ENCODE assay signal across 7 cellular contexts in the genomic region with DNA sequence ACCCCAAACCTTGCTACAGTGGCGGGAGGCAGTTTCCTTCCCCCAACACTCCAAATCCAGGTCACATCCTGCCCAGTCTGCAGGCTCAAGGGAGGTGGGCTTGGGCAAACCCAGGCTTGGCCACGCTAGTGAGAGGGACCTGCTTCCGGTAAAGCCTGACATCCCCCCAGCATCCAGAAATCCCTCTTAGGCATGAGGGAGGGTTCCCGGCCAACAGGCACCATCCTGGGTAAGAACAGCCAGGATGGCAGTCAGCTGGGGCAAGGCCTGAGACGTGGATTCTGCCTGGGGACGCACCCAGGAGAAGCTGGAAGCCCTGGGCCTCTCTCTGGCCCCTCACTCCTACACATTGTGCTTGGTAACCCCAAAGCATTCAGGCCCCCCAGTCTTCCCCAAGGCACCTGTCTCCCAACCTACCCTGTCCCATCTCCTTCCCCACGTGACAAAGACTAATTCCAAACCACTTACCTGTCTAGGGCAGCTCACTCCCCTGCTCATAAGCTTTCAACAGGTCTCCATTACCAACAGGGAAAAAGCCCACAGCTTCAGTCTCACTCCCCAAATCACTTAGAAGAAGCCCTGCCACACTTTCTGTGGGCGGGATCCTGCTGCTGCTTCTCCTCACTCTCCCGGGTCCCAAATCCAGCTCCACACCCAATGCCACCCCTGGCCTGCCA. TPM values are rescaled to one million over a fixed set of nuclear protein-coding genes. Genes with fewer than 3 reads are reported as not detected.
DNase-seq lines count a peak whose midpoint lies in the region; ATAC-seq and TF ChIP-seq lines count a peak whose summit lies in the region.

No MANE protein-coding gene starts in this region.

- WGBS in right cardiac atrium: 46% methylated on average over 9 of the region's 9 CpGs

- H3K4me3 Mint-ChIP-seq in stimulated activated naive B cell treated with anti-CD40 and anti-IgM and Interleukin-4, amounts not matched to agents 10 μg/mL and 1 μg/mL and 100 μg/mL, for 72 hours: peak overlapping the region; percentile 84 to 89

- intact Hi-C loops in right cardiac atrium (cut with DNase I): loop anchor here in 1 of 4 donors (10.0 kb wide), 1 partner anchor 219 kb away; the partner anchor contains the start of gene SNTA1

- peaks cover 23% of the 10 kb centered on the region for H3K36me3 ChIP-seq in WERI-Rb-1

- in situ Hi-C loops in GM13976 (cut with MboI; ENCODE audit: low sequenced_read_pairs, unreplicated experiment): loop anchor here (10.0 kb wide), 1 partner anchor 209 kb away; no protein-coding TSS in a partner anchor

- H3K4me1 ChIP-seq in right cardiac atrium (ENCODE audit: control insufficient read depth, insufficient read depth, low read length): no peaks in the 10 kb centered on the region

- peaks cover under 1 to 2% of the 10 kb centered on the region in 2 donors for H3K36me3 Mint-ChIP-seq in stimulated activated naive B cell treated with anti-CD40 and anti-IgM and Interleukin-4, amounts not matched to agents 10 μg/mL and 1 μg/mL and 100 μg/mL, for 72 hours

- H3K27ac ChIP-seq in WERI-Rb-1 (peak overlapping the region; percentile 74), right cardiac atrium (ENCODE audit: low read length) (peak overlapping the region; percentile 52)

- H3K9me3 Mint-ChIP-seq in stimulated activated naive B cell treated with anti-CD40 and anti-IgM and Interleukin-4, amounts not matched to agents 10 μg/mL and 1 μg/mL and 100 μg/mL, for 72 hours: no peaks in the 10 kb centered on the region

- no peak for ATAC-seq in right cardiac atrium
- no peak for ATAC-seq in stimulated activated naive B cell treated with anti-CD40 and anti-IgM and Interleukin-4, amounts not matched to agents 10 μg/mL and 1 μg/mL and 100 μg/mL, for 72 hours (replicated peaks)

- H3K4me3 ChIP-seq in HFF-Myc (replicated peaks; ENCODE audit: low read depth, low read length) (peak overlapping the region; percentile 63), WERI-Rb-1 (ENCODE audit: low read depth, low read length) (peak overlapping the region; percentile 71), right cardiac atrium (ENCODE audit: low read length) (peak overlapping the region; percentile 32)

- H3K27me3 ChIP-seq in WERI-Rb-1 (ENCODE audit: insufficient read depth, low read depth, severe bottlenecking) (no peaks in the 10 kb centered on the region), right cardiac atrium (ENCODE audit: control insufficient read depth, insufficient read depth) (no peaks in the 10 kb centered on the region)

- no peak for TF ChIP-seq CTCF in HFF-Myc (IDR thresholded peaks at IDR 0.05; ENCODE audit: low read depth, low read length, missing control alignments)
- TF ChIP-seq CTCF in WERI-Rb-1 (IDR thresholded peaks at IDR 0.05; ENCODE audit: low read depth, low read length): no peak
- no peak for TF ChIP-seq CTCF in GM13976 (IDR thresholded peaks at IDR 0.05; ENCODE audit: borderline replicate concordance, control extremely low read depth, extremely low read depth, insufficient read depth, missing control alignments)

- H3K9me3 ChIP-seq in WERI-Rb-1 (ENCODE audit: severe bottlenecking) (no peaks in the 10 kb centered on the region), right cardiac atrium (ENCODE audit: control insufficient read depth, low read length) (no peaks in the 10 kb centered on the region)

- peak overlapping the region; percentile 80 for H3K27ac Mint-ChIP-seq in stimulated activated naive B cell treated with anti-CD40 and anti-IgM and Interleukin-4, amounts not matched to agents 10 μg/mL and 1 μg/mL and 100 μg/mL, for 72 hours

- no peaks in the 10 kb centered on the region for H3K27me3 Mint-ChIP-seq in stimulated activated naive B cell treated with anti-CD40 and anti-IgM and Interleukin-4, amounts not matched to agents 10 μg/mL and 1 μg/mL and 100 μg/mL, for 72 hours

- DNase-seq in HFF-Myc (ENCODE audit: extremely low read depth, low read depth) (no peak), WERI-Rb-1 (no peak), right cardiac atrium (peak in 1 of 3 donors; percentile 59), AG08395 (ENCODE audit: low spot score) (no peak), GM13976 (ENCODE audit: low spot score) (no peak), AML-193 (lab: John Stamatoyannopoulos, UW) (no peak)
- no peak for DNase-seq in stimulated activated naive B cell treated with anti-CD40 and anti-IgM and Interleukin-4, amounts not matched to agents 10 μg/mL and 1 μg/mL and 100 μg/mL, for 72 hours

- H3K4me1 Mint-ChIP-seq in stimulated activated naive B cell treated with anti-CD40 and anti-IgM and Interleukin-4, amounts not matched to agents 10 μg/mL and 1 μg/mL and 100 μg/mL, for 72 hours: peaks cover 28 to 43% of the 10 kb centered on the region in 2 donors

RNA-seq across cellular contexts. Expression of gene C20orf144, which starts 2.1 kb away (rescaled TPM):
- total RNA-seq in right cardiac atrium: not detected
- polyA plus RNA-seq in right cardiac atrium: 0.05 TPM

RNA-seq across cellular contexts. Expression of gene ACTL10, which starts 2.5 kb away (rescaled TPM):
- total RNA-seq in right cardiac atrium: under 1 TPM; 0.29 to 0.71 (median 0.32) TPM
- polyA plus RNA-seq in right cardiac atrium: 0.27 TPM

RNA-seq across cellular contexts. Expression of gene NECAB3, which starts 10.0 kb away (rescaled TPM):
- total RNA-seq in right cardiac atrium: 10 to 100 TPM; 55.4 to 61.3 (median 57.0) TPM
- polyA plus RNA-seq in right cardiac atrium: 57.4 TPM

RNA-seq across cellular contexts. Expression of gene E2F1, which starts 22.0 kb away (rescaled TPM):
- total RNA-seq in right cardiac atrium: 1 to 10 TPM in 2 of 4 donors, under 1 TPM in 2; 0.45 to 2.2 (median 1.0) TPM
- 0.52 TPM for polyA plus RNA-seq in right cardiac atrium

RNA-seq across cellular contexts. Expression of gene PXMP4, which starts 55.9 kb away (rescaled TPM):
- 10 to 100 TPM in 3 of 4 donors, 1 to 10 TPM in 1; 8.0 to 12.9 (median 11.2) TPM for total RNA-seq in right cardiac atrium
- polyA plus RNA-seq in right cardiac atrium: 4.2 TPM
